ENCODE assay signal across 34 cellular contexts in the genomic region with DNA sequence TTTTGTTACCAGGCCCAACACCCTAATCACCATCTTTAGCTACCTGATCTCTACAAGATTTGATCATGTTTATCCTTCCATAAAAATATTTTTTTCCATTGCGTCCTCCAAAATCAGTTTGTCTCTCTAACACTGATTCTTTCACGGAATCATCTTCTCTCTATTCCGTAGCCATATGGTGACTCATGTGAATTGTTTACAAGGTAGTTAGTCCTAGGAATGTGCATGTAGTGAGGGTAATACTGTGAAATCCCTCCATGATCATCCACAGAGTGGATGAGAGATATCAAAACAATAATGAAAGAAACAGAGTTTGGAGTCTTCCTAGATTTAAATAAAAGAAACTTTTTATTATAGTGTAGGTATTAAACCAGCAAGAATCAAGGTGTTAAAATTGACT.
"Had no signal": no experiment of that assay in that cellular context is flagged by ENCODE, and none has a peak within 500 bp of the region (broad histone marks: within the 10 kb centered on the region; RNA-seq: fewer than 3 reads in every experiment).

No MANE protein-coding gene starts in this region.

- H3K9ac ChIP-seq: KMS-11 had no signal

- H3K4me3 Mint-ChIP-seq: activated B cell treated with CpG ODN at 0.5 μM for 24 hours; activated CD4-positive, alpha-beta memory T cell treated with anti-CD3 and anti-CD28 coated beads for 36 hours; activated naive CD4-positive, alpha-beta T cell treated with anti-CD3 and anti-CD28 coated beads, Interleukin-2, amount 10 ng/mL, durations not matched to agents 7 days and 5 days; activated naive CD8-positive, alpha-beta T cell; activated naive CD8-positive, alpha-beta T cell treated with anti-CD3 and anti-CD28 coated beads, Interleukin-2, amount 50 U/mL, for 24 hours; activated T-cell treated with anti-CD3 and anti-CD28 coated beads, Interleukin-2, amount 50 U/mL, for 4 hours; activated T-helper 1 cell treated with anti-CD3 and anti-CD28 coated beads, Interleukin-12 subunit alpha, Interleukin-12 subunit beta, Interleukin-2, Interleukin-4 antibody, amounts not matched to agents 30 ng/mL and 10 ng/mL and 1 ng/mL, durations not matched to agents 14 hours and 24 hours and 36 hours had no signal

- H3K4me1 Mint-ChIP-seq: activated B cell treated with CpG ODN at 0.5 μM for 24 hours; activated naive CD4-positive, alpha-beta T cell treated with anti-CD3 and anti-CD28 coated beads, Interleukin-2, amount 10 ng/mL, durations not matched to agents 7 days and 5 days; activated naive CD8-positive, alpha-beta T cell treated with anti-CD3 and anti-CD28 coated beads, Interleukin-2, amount 50 U/mL, for 24 hours had no signal

- H3K36me3 ChIP-seq: breast epithelium, Peyer's patch had no signal

- H3K27me3 ChIP-seq: body of pancreas, breast epithelium, Peyer's patch had no signal

- DNase-seq: activated B cell treated with CpG ODN at 0.5 μM for 24 hours; activated CD4-positive, alpha-beta memory T cell treated with anti-CD3 and anti-CD28 coated beads for 36 hours; activated CD4-positive, alpha-beta T cell treated with anti-CD3 and anti-CD28 coated beads for 4 hours; activated CD4-positive, alpha-beta T cell treated with anti-CD3 and anti-CD28 coated beads, Interleukin-2, amount 50 U/mL, for 1 hour; activated CD4-positive, CD25-positive, alpha-beta regulatory T cell treated with anti-CD3 and anti-CD28 coated beads, Interleukin-2, amount 50 U/mL, for 72 hours; activated CD8-positive, alpha-beta memory T cell treated with anti-CD3 and anti-CD28 coated beads, Interleukin-2, amount 50 U/mL, for 4 hours; activated effector memory CD4-positive, alpha-beta T cell treated with Interleukin-2 at 50 U/mL for 16 hours; activated naive CD4-positive, alpha-beta T cell treated with anti-CD3 and anti-CD28 coated beads, Interleukin-2, amount 10 ng/mL, durations not matched to agents 7 days and 5 days; activated naive CD8-positive, alpha-beta T cell treated with anti-CD3 and anti-CD28 coated beads, Interleukin-2, amount 50 U/mL, for 24 hours; activated T-cell treated with anti-CD3 and anti-CD28 coated beads for 4 hours; activated T-cell treated with anti-CD3 and anti-CD28 coated beads, Interleukin-2, amount 50 U/mL, for 4 hours; amniotic stem cell; body of pancreas; NCI-H1105; NCI-H1417 treated with DMSO at 0.1 percent for 48 hours; NCI-H1930; NCI-H2081 treated with DMSO at 0.1 percent for 48 hours; NCI-H345; NCI-H524 treated with DMSO at 0.1 percent for 48 hours; NK-92 treated with Interleukin-12 subunit alpha and Interleukin-12 subunit beta, amount 100 ng/mL, for 24 hours; PC-3; Peyer's patch; SIG-M5; SW 1271; T-helper 1 cell; T-helper 2 cell; T-helper 9 cell had no signal

- H3K27ac ChIP-seq: body of pancreas, breast epithelium, KMS-11, Peyer's patch, RWPE1, VCaP had no signal

- ATAC-seq: activated naive CD8-positive, alpha-beta T cell treated with anti-CD3 and anti-CD28 coated beads, Interleukin-2, amount 50 U/mL, for 24 hours; activated T-cell treated with anti-CD3 and anti-CD28 coated beads, Interleukin-2, amount 50 U/mL, for 4 hours; body of pancreas; PC-3; Right ventricle myocardium inferior had no signal

- H3K27ac Mint-ChIP-seq: activated B cell treated with CpG ODN at 0.5 μM for 24 hours; activated CD4-positive, alpha-beta memory T cell treated with anti-CD3 and anti-CD28 coated beads for 36 hours; activated naive CD4-positive, alpha-beta T cell treated with anti-CD3 and anti-CD28 coated beads, Interleukin-2, amount 10 ng/mL, durations not matched to agents 7 days and 5 days; activated naive CD8-positive, alpha-beta T cell; activated naive CD8-positive, alpha-beta T cell treated with anti-CD3 and anti-CD28 coated beads, Interleukin-2, amount 50 U/mL, for 24 hours; activated T-helper 1 cell treated with anti-CD3 and anti-CD28 coated beads, Interleukin-12 subunit alpha, Interleukin-12 subunit beta, Interleukin-2, Interleukin-4 antibody, amounts not matched to agents 30 ng/mL and 10 ng/mL and 1 ng/mL, durations not matched to agents 14 hours and 24 hours and 36 hours had no signal

- H3K4me3 ChIP-seq: body of pancreas, breast epithelium, Peyer's patch had no signal

- H3K27me3 Mint-ChIP-seq: activated B cell treated with CpG ODN at 0.5 μM for 24 hours; activated CD4-positive, alpha-beta memory T cell treated with anti-CD3 and anti-CD28 coated beads for 36 hours; activated naive CD4-positive, alpha-beta T cell treated with anti-CD3 and anti-CD28 coated beads, Interleukin-2, amount 10 ng/mL, durations not matched to agents 7 days and 5 days; activated naive CD8-positive, alpha-beta T cell; activated naive CD8-positive, alpha-beta T cell treated with anti-CD3 and anti-CD28 coated beads, Interleukin-2, amount 50 U/mL, for 24 hours had no signal

- H3K36me3 Mint-ChIP-seq: activated naive CD4-positive, alpha-beta T cell treated with anti-CD3 and anti-CD28 coated beads, Interleukin-2, amount 10 ng/mL, durations not matched to agents 7 days and 5 days had no signal

- H3K4me2 ChIP-seq: KMS-11 had no signal

- H3K4me1 ChIP-seq: body of pancreas, breast epithelium, Peyer's patch had no signal
